In genomic region chr5:81207009-81207408, GRCh38 we compare ENCODE assay signal across 11 cellular contexts. TPM values are rescaled to one million over a fixed set of nuclear protein-coding genes. Genes with fewer than 3 reads are reported as not detected.
DNase-seq lines count a peak whose midpoint lies in the region; ATAC-seq and TF ChIP-seq lines count a peak whose summit lies in the region.
"Had no signal": no experiment of that assay in that cellular context is flagged by ENCODE, and none has a peak within 500 bp of the region (broad histone marks: within the 10 kb centered on the region; RNA-seq: fewer than 3 reads in every experiment).

No MANE protein-coding gene starts in this region.

- no peak overlapping the region for H3K4me3 ChIP-seq in DOHH2 (ENCODE audit: low read length)
- no peak overlapping the region for H3K4me3 ChIP-seq in WERI-Rb-1 (ENCODE audit: low read depth, low read length)
- H3K4me3 ChIP-seq: spleen had no signal

- H3K9me2 ChIP-seq in DOHH2 (replicated peaks; ENCODE audit: control insufficient read depth, low read length) = no peaks in the 10 kb centered on the region

- CTCF ChIA-PET in HEK293T (lab: Yijun Ruan, JAX) = interaction anchor here (0.5 to 1.1 kb wide), 3 partner anchors 12 to 236 kb away, joined by 3 to 7 read pairs (median 3); no protein-coding TSS in a partner anchor

- H3K27ac Mint-ChIP-seq in activated T-cell treated with anti-CD3 and anti-CD28 coated beads, Interleukin-2, amount 50 U/mL, for 72 hours = no peak overlapping the region
- H3K27ac Mint-ChIP-seq: activated naive CD4-positive, alpha-beta T cell treated with anti-CD3 and anti-CD28 coated beads, Interleukin-2, amount 50 U/mL, for 24 hours had no signal

- no peak overlapping the region for H3K27ac ChIP-seq in DOHH2 (ENCODE audit: low read depth, low read length)
- no peak overlapping the region for H3K27ac ChIP-seq in WERI-Rb-1
- H3K27ac ChIP-seq: spleen had no signal

- no peaks in the 10 kb centered on the region for H3K36me3 Mint-ChIP-seq in activated T-cell treated with anti-CD3 and anti-CD28 coated beads, Interleukin-2, amount 50 U/mL, for 72 hours (ENCODE audit: insufficient read depth in 2 of 2)

- H3K27me3 ChIP-seq in DOHH2 (ENCODE audit: control insufficient read depth, low read length) (no peaks in the 10 kb centered on the region), WERI-Rb-1 (ENCODE audit: insufficient read depth, low read depth, severe bottlenecking) (no peaks in the 10 kb centered on the region)
- H3K27me3 ChIP-seq: spleen had no signal

- peaks cover 3% of the 10 kb centered on the region for H3K4me1 ChIP-seq in DOHH2 (ENCODE audit: control insufficient read depth, low read length)
- H3K4me1 ChIP-seq: spleen had no signal

- H3K79me2 ChIP-seq in DOHH2 (ENCODE audit: control insufficient read depth, low read length) = no peaks in the 10 kb centered on the region

- H3K4me1 Mint-ChIP-seq in activated T-cell treated with anti-CD3 and anti-CD28 coated beads, Interleukin-2, amount 50 U/mL, for 72 hours (ENCODE audit: low read depth) = peaks cover 10% of the 10 kb centered on the region
- H3K4me1 Mint-ChIP-seq: activated naive CD4-positive, alpha-beta T cell treated with anti-CD3 and anti-CD28 coated beads, Interleukin-2, amount 50 U/mL, for 24 hours had no signal

- no peaks in the 10 kb centered on the region for H4K20me1 ChIP-seq in DOHH2 (ENCODE audit: control insufficient read depth, insufficient read depth, low read depth, low read length)

- peak; percentile 51 for TF ChIP-seq CTCF in DOHH2 (IDR thresholded peaks at IDR 0.05; ENCODE audit: low read depth, low read length, poor library complexity, severe bottlenecking)
- peak; percentile 41; the same call in 1 of the 2 replicates for TF ChIP-seq CTCF in WERI-Rb-1 (IDR thresholded peaks at IDR 0.05; ENCODE audit: low read depth, low read length)

- H3K9me3 ChIP-seq in DOHH2 (ENCODE audit: control insufficient read depth, insufficient read depth, low read length) (no peaks in the 10 kb centered on the region), WERI-Rb-1 (ENCODE audit: severe bottlenecking) (no peaks in the 10 kb centered on the region)
- H3K9me3 ChIP-seq: spleen had no signal

- H3K4me3 Mint-ChIP-seq in activated T-cell treated with anti-CD3 and anti-CD28 coated beads, Interleukin-2, amount 50 U/mL, for 72 hours = no peak overlapping the region
- H3K4me3 Mint-ChIP-seq: activated naive CD4-positive, alpha-beta T cell treated with anti-CD3 and anti-CD28 coated beads, Interleukin-2, amount 50 U/mL, for 24 hours had no signal

- no peaks in the 10 kb centered on the region for H3F3A ChIP-seq in DOHH2 (ENCODE audit: control insufficient read depth, insufficient read depth)

- no peaks in the 10 kb centered on the region for H3K9me3 Mint-ChIP-seq in activated T-cell treated with anti-CD3 and anti-CD28 coated beads, Interleukin-2, amount 50 U/mL, for 72 hours
- H3K9me3 Mint-ChIP-seq: activated naive CD4-positive, alpha-beta T cell treated with anti-CD3 and anti-CD28 coated beads, Interleukin-2, amount 50 U/mL, for 24 hours had no signal

- DNase-seq in HEK293T (ENCODE audit: extremely low spot score) (peak; percentile 31), WERI-Rb-1 (no peak), left kidney (ENCODE audit: low read depth, low spot score) (peak; percentile 21), activated T-cell treated with anti-CD3 and anti-CD28 coated beads for 4 hours (no peak)
- no peak for DNase-seq in activated T-cell treated with anti-CD3 and anti-CD28 coated beads, Interleukin-2, amount 50 U/mL, for 72 hours
- DNase-seq: spleen had no signal

- no peak overlapping the region for H3K4me2 ChIP-seq in DOHH2 (ENCODE audit: low read length)

- no peaks in the 10 kb centered on the region for H3K36me3 ChIP-seq in DOHH2 (ENCODE audit: control insufficient read depth, low read length)
- H3K36me3 ChIP-seq in WERI-Rb-1 = peaks cover 30% of the 10 kb centered on the region

- POLR2A ChIA-PET in HEK293T (lab: Yijun Ruan, JAX) = no interaction called here

- no peaks in the 10 kb centered on the region for H3K27me3 Mint-ChIP-seq in activated T-cell treated with anti-CD3 and anti-CD28 coated beads, Interleukin-2, amount 50 U/mL, for 72 hours (ENCODE audit: low read depth)
- H3K27me3 Mint-ChIP-seq: activated naive CD4-positive, alpha-beta T cell treated with anti-CD3 and anti-CD28 coated beads, Interleukin-2, amount 50 U/mL, for 24 hours had no signal

- ATAC-seq in HG03432 (IDR thresholded peaks at IDR 0.05; ENCODE audit: unreplicated experiment) (no peak), GM19467 (IDR thresholded peaks at IDR 0.05; ENCODE audit: unreplicated experiment) (no peak)
- ATAC-seq in activated T-cell treated with anti-CD3 and anti-CD28 coated beads, Interleukin-2, amount 50 U/mL, for 72 hours (replicated peaks in 1 of 2) = no peak

TF ChIP-seq in HEK293T, 16 proteins besides CTCF, POLR2A, EP300 and RAD21:
- TF ChIP-seq CTBP1 (IDR thresholded peaks at IDR 0.05; ENCODE audit: borderline replicate concordance) (no peak), SP1 (IDR thresholded peaks at IDR 0.05) (no peak), FOXM1 (IDR thresholded peaks at IDR 0.05; ENCODE audit: borderline replicate concordance) (no peak), ZNF384 (IDR thresholded peaks at IDR 0.05) (no peak), HDGF (IDR thresholded peaks at IDR 0.05; ENCODE audit: borderline replicate concordance) (no peak), TARDBP (IDR thresholded peaks at IDR 0.05) (no peak), ARNT (IDR thresholded peaks at IDR 0.05) (no peak), L3MBTL2 (conservative IDR thresholded peaks at IDR 0.05) (no peak), PKNOX1 (IDR thresholded peaks at IDR 0.05) (no peak), FOXA1 (IDR thresholded peaks at IDR 0.05) (no peak), NFRKB (IDR thresholded peaks at IDR 0.05) (no peak), BHLHE40 (IDR thresholded peaks at IDR 0.05; ENCODE audit: borderline replicate concordance) (no peak), ELF4 (IDR thresholded peaks at IDR 0.05) (no peak), SUZ12 (IDR thresholded peaks at IDR 0.05) (no peak), FOXK2 (IDR thresholded peaks at IDR 0.05) (no peak), LEF1 (IDR thresholded peaks at IDR 0.05; ENCODE audit: borderline replicate concordance) (no peak)

RNA-seq across cellular contexts. Expression of gene CKMT2, which starts 26.1 kb away (rescaled TPM):
- total RNA-seq in activated T-cell treated with anti-CD3 and anti-CD28 coated beads, Interleukin-2, amount 50 U/mL, for 72 hours = not detected
- total RNA-seq: endothelial cell of umbilical vein had no signal

Comparison
In these comparisons a context has a peak if more than half of its experiments do, and no peak if none do; other contexts are left out.
1. DNase-seq: peak in HEK293T (single experiment) and left kidney (single experiment); none in WERI-Rb-1 (single experiment), activated T-cell treated with anti-CD3 and anti-CD28 coated beads for 4 hours (single experiment) and activated T-cell treated with anti-CD3 and anti-CD28 coated beads, Interleukin-2, amount 50 U/mL, for 72 hours (0 of 2).